ENCODE assay signal across 18 cellular contexts in genomic region chr18:6983366-6983765, GRCh38.
DNase-seq lines count a peak whose midpoint lies in the region; ATAC-seq, FAIRE-seq and TF ChIP-seq lines count a peak whose summit lies in the region.
"Had no signal": no experiment of that assay in that cellular context is flagged by ENCODE, and none has a peak within 500 bp of the region (broad histone marks: within the 10 kb centered on the region; RNA-seq: fewer than 3 reads in every experiment).

No MANE protein-coding gene starts in this region.

- no peaks in the 10 kb centered on the region for H3K79me2 ChIP-seq in HepG2 (ENCODE audit: insufficient read depth, low read length)

- no peaks in the 10 kb centered on the region for H4K20me1 ChIP-seq in HepG2 (ENCODE audit: insufficient read depth, low read length)

- H3K4me1 Mint-ChIP-seq in natural killer cell, result no peaks in the 10 kb centered on the region

- no peak overlapping the region for H2AFZ ChIP-seq in HepG2 (ENCODE audit: low read length)

- no peaks in the 10 kb centered on the region for H3K9me3 ChIP-seq in HepG2 (ENCODE audit: low read length)
- H3K9me3 ChIP-seq in right lobe of liver, result no peaks in the 10 kb centered on the region
- H3K9me3 ChIP-seq in pancreas, result no peaks in the 10 kb centered on the region
- no peaks in the 10 kb centered on the region for H3K9me3 ChIP-seq in transverse colon
- H3K9me3 ChIP-seq: A549, Caco-2, HAP-1 had no signal

- TF ChIP-seq CTCF in HepG2 (CRISPR knock-in tag; IDR thresholded peaks at IDR 0.05), result no peak
- no peak for TF ChIP-seq CTCF in right lobe of liver (IDR thresholded peaks at IDR 0.05)
- TF ChIP-seq CTCF in pancreas (IDR thresholded peaks at IDR 0.05), result no peak
- TF ChIP-seq CTCF in transverse colon (IDR thresholded peaks at IDR 0.05), result peak in 2 of 5 experiments; percentile 17 to 18
- no peak for TF ChIP-seq CTCF in natural killer cell (IDR thresholded peaks at IDR 0.05)

- in situ Hi-C loops in HepG2 (cut with HindIII; ENCODE audit: extremely low pct_ligation_motif_present, low pct_unique_long_range_greater_than_20kb) (no loop called here), transverse colon (cut with MboI; ENCODE audit: low pct_ligation_motif_present in 1 of 4, low pct_unique_long_range_greater_than_20kb in 1 of 4, low sequenced_read_pairs in 3 of 4) (no loop called here)

- TF ChIP-seq EP300 in HepG2 (IDR thresholded peaks at IDR 0.05; ENCODE audit: low read depth in 2 of 2, low read length in 2 of 2), result no peak
- no peak for TF ChIP-seq EP300 in HepG2 (CRISPR knock-in tag; IDR thresholded peaks at IDR 0.05; ENCODE audit: borderline replicate concordance)
- TF ChIP-seq EP300 in transverse colon (IDR thresholded peaks at IDR 0.05; ENCODE audit: low read depth), result no peak

- H3K4me2 ChIP-seq in HepG2 (ENCODE audit: low read depth, low read length), result no peak overlapping the region
- H3K4me2 ChIP-seq: A549 had no signal

- DNase-seq in HepG2 (ENCODE audit: low spot score), result no peak
- no peak for DNase-seq in right lobe of liver
- peak in 1 of 6 donors; percentile 41 for DNase-seq in pancreas
- peak; percentile 21 for DNase-seq in transverse colon
- DNase-seq in T1000 (lab: John Stamatoyannopoulos, UW), result no peak
- DNase-seq in NCI-H524 treated with DMSO at 0.1 percent for 48 hours (lab: John Stamatoyannopoulos, UW), result no peak
- no peak for DNase-seq in natural killer cell
- DNase-seq: AML-193; Caco-2; CD4-positive, alpha-beta T cell had no signal

- no peaks in the 10 kb centered on the region for H3K27me3 ChIP-seq in HepG2 (ENCODE audit: control insufficient read depth in 1 of 2, insufficient read depth in 2 of 2, low read length in 2 of 2)
- H3K27me3 ChIP-seq in right lobe of liver, result no peaks in the 10 kb centered on the region
- no peaks in the 10 kb centered on the region for H3K27me3 ChIP-seq in pancreas
- H3K27me3 ChIP-seq in transverse colon, result no peaks in the 10 kb centered on the region

- H3K36me3 ChIP-seq in HepG2 (replicated peaks in 1 of 2; ENCODE audit: control insufficient read depth in 1 of 2, insufficient read depth in 2 of 2, low read length in 2 of 2) (no peaks in the 10 kb centered on the region), right lobe of liver (no peaks in the 10 kb centered on the region), pancreas (no peaks in the 10 kb centered on the region), transverse colon (no peaks in the 10 kb centered on the region)
- H3K36me3 ChIP-seq: HAP-1 had no signal

- TF ChIP-seq POLR2A in HepG2 (IDR thresholded peaks at IDR 0.05; ENCODE audit: insufficient read depth in 1 of 2, low read depth in 2 of 2, low read length in 2 of 2), result no peak
- no peak for TF ChIP-seq POLR2A in right lobe of liver (IDR thresholded peaks at IDR 0.05)
- TF ChIP-seq POLR2A in transverse colon (IDR thresholded peaks at IDR 0.05), result no peak

- H3K9ac ChIP-seq in HepG2 (ENCODE audit: insufficient read depth, low read depth, low read length), result no peak overlapping the region

- H3K36me3 Mint-ChIP-seq in natural killer cell, result no peaks in the 10 kb centered on the region

- no peaks in the 10 kb centered on the region for H3K9me3 Mint-ChIP-seq in natural killer cell
- H3K9me3 Mint-ChIP-seq: CD4-positive, alpha-beta T cell had no signal

- WGBS in HepG2 (ENCODE audit: low lambda C conversion rate), result 58% methylated on average over 7 of the region's 7 CpGs
- WGBS in right lobe of liver (ENCODE audit: insufficient coverage, low coverage, low lambda C conversion rate, missing lambda C conversion rate), result 67% methylated on average over 7 of the region's 7 CpGs
- WGBS in pancreas, 2 donors, result 51 to 63% methylated on average over 7 of the region's 7 CpGs
- WGBS in transverse colon (ENCODE audit: low coverage in 1 of 2), 2 donors, result 52 to 67% methylated on average over 6 to 7 of the region's 7 CpGs

- intact Hi-C loops in HepG2 (cut with micrococcal nuclease; ENCODE audit: unreplicated experiment) (no loop called here), right lobe of liver (cut with DNase I) (no loop called here), pancreas (cut with DNase I) (no loop called here), transverse colon (cut with DNase I; ENCODE audit: low total_unique reads) (no loop called here), natural killer cell (cut with micrococcal nuclease) (no loop called here)

- no peak overlapping the region for H3K27ac Mint-ChIP-seq in natural killer cell
- H3K27ac Mint-ChIP-seq: CD4-positive, alpha-beta T cell had no signal

- no TSS peak for BruUV-seq in HepG2 (replicated peaks; lab: Mats Ljungman, UMichigan)

- no peak overlapping the region for H3K4me3 ChIP-seq in HepG2 (replicated peaks in 1 of 3; ENCODE audit: insufficient read depth in 1 of 3, low read depth in 2 of 3, low read length in 3 of 3)
- no peak overlapping the region for H3K4me3 ChIP-seq in right lobe of liver
- no peak overlapping the region for H3K4me3 ChIP-seq in pancreas
- no peak overlapping the region for H3K4me3 ChIP-seq in transverse colon
- H3K4me3 ChIP-seq: A549, HAP-1 had no signal

- CTCF ChIA-PET in HepG2 (lab: Yijun Ruan, JAX; ENCODE audit: low intra/inter-chr PET ratio, low total read pairs), result no interaction called here

- H3K27ac ChIP-seq in HepG2 (ENCODE audit: extremely low read length, insufficient read depth, low read length), result no peak overlapping the region
- H3K27ac ChIP-seq in right lobe of liver, result no peak overlapping the region
- H3K27ac ChIP-seq in pancreas, result no peak overlapping the region
- H3K27ac ChIP-seq in transverse colon, result no peak overlapping the region
- H3K27ac ChIP-seq: 22Rv1, A549, C4-2B had no signal

- H3K4me1 ChIP-seq in HepG2 (ENCODE audit: insufficient read depth, low read length) (no peaks in the 10 kb centered on the region), right lobe of liver (no peaks in the 10 kb centered on the region), pancreas (no peaks in the 10 kb centered on the region), transverse colon (no peaks in the 10 kb centered on the region)
- H3K4me1 ChIP-seq: A549, HAP-1 had no signal

- no peak for TF ChIP-seq RAD21 in HepG2 (CRISPR knock-in tag; IDR thresholded peaks at IDR 0.05)

- no peak overlapping the region for H3K4me3 Mint-ChIP-seq in natural killer cell
- H3K4me3 Mint-ChIP-seq: CD4-positive, alpha-beta T cell had no signal

- FAIRE-seq in HepG2 (lab: Jason Lieb, UNC) (no peak), pancreas (lab: Jason Lieb, UNC) (no peak)
- FAIRE-seq: A549, D721Med, G401.6, GM12891, GM19239 had no signal

- POLR2A ChIA-PET in HepG2 (lab: Yijun Ruan, JAX), result no interaction called here

- ATAC-seq in HepG2 (no peak), right lobe of liver (no peak), pancreas (peak in 3 of 4 donors; percentile 60 to 84 (median 73)), natural killer cell (no peak)
- ATAC-seq: A549 had no signal

- H3K27me3 Mint-ChIP-seq in natural killer cell (ENCODE audit: low read depth in 2 of 2), result no peaks in the 10 kb centered on the region
- H3K27me3 Mint-ChIP-seq: CD4-positive, alpha-beta T cell had no signal

TF ChIP-seq in HepG2, 621 proteins besides CTCF, POLR2A, EP300 and RAD21:
- TF ChIP-seq NR3C1 (CRISPR knock-in tag; IDR thresholded peaks at IDR 0.05) (no peak), ZNF614 (CRISPR knock-in tag; IDR thresholded peaks at IDR 0.05; ENCODE audit: borderline replicate concordance) (no peak), ZBTB7A (CRISPR knock-in tag; IDR thresholded peaks at IDR 0.05) (no peak), MYNN (CRISPR knock-in tag; IDR thresholded peaks at IDR 0.05; ENCODE audit: low read depth) (no peak), ATRX (CRISPR knock-in tag; IDR thresholded peaks at IDR 0.05; ENCODE audit: borderline replicate concordance) (no peak), MXI1 (IDR thresholded peaks at IDR 0.05; ENCODE audit: borderline replicate concordance, low read depth, low read length) (no peak), ARID5B (CRISPR knock-in tag; IDR thresholded peaks at IDR 0.05) (no peak), BCL6 (CRISPR knock-in tag; IDR thresholded peaks at IDR 0.05) (no peak), STAG1 (CRISPR knock-in tag; IDR thresholded peaks at IDR 0.05) (peak; percentile 4; the same call in 1 of the 2 replicates)

Comparison
In these comparisons a context has a peak if more than half of its experiments do, and no peak if none do; other contexts are left out.
1. ATAC-seq: peak in pancreas (3 of 4); none in HepG2 (single experiment), right lobe of liver (0 of 4) and natural killer cell (0 of 3).